8 cellular contexts compared by ENCODE assay signal in genomic region chr1:8873506-8874229, GRCh38. TPM values are rescaled to one million over a fixed set of nuclear protein-coding genes. Genes with fewer than 3 reads are reported as not detected.
DNase-seq lines count a peak whose midpoint lies in the region; ATAC-seq and TF ChIP-seq lines count a peak whose summit lies in the region.

No MANE protein-coding gene starts in this region.

- TF ChIP-seq CTCF in RWPE2 (IDR thresholded peaks at IDR 0.05; ENCODE audit: poor library complexity, severe bottlenecking) (no peak), foreskin fibroblast (IDR thresholded peaks at IDR 0.05; ENCODE audit: low read depth, low read length) (no peak)

- DNase-seq in GM23248 (peak; percentile 99), RWPE2 (ENCODE audit: low spot score) (peak; percentile 99), foreskin fibroblast (peak; percentile 98 to 99), occipital lobe (lab: John Stamatoyannopoulos, UW) (peak; percentile 88), superior temporal gyrus (ENCODE audit: extremely low spot score) (peak; percentile 78), NCI-H1105 (lab: John Stamatoyannopoulos, UW) (no peak)
- peak; percentile 63 for DNase-seq in activated effector memory CD4-positive, alpha-beta T cell treated with Interleukin-2 at 50 U/mL for 16 hours

- H3K9me2 ChIP-seq in GM23248 (ENCODE audit: insufficient read depth): no peaks in the 10 kb centered on the region

- no peaks in the 10 kb centered on the region for H3K27me3 ChIP-seq in GM23248 (replicated peaks; ENCODE audit: insufficient read depth)
- H3K27me3 ChIP-seq in RWPE2 (ENCODE audit: insufficient read depth, poor library complexity, severe bottlenecking): no peaks in the 10 kb centered on the region

- peaks cover 93% of the 10 kb centered on the region for H3K79me2 ChIP-seq in GM23248 (ENCODE audit: insufficient read depth)

- H3K4me1 ChIP-seq in GM23248 (ENCODE audit: insufficient read depth): peaks cover 75% of the 10 kb centered on the region
- peaks cover 49% of the 10 kb centered on the region for H3K4me1 ChIP-seq in RWPE2 (ENCODE audit: insufficient read depth, poor library complexity, severe bottlenecking)

- H4K20me1 ChIP-seq in GM23248 (ENCODE audit: insufficient read depth): peaks cover 59% of the 10 kb centered on the region

- ATAC-seq in RWPE2 (ENCODE audit: low read depth): peak; percentile 79
- no peak for ATAC-seq in GM18873 (IDR thresholded peaks at IDR 0.05; ENCODE audit: low FRiP score, unreplicated experiment)

- H3K4me3 ChIP-seq in GM23248: peak overlapping the region; percentile 85
- no peak overlapping the region for H3K4me3 ChIP-seq in RWPE2 (ENCODE audit: severe bottlenecking)
- no peak overlapping the region for H3K4me3 ChIP-seq in foreskin fibroblast (ENCODE audit: low read depth in 1 of 2, low read length in 2 of 2)

- H3F3A ChIP-seq in GM23248 (ENCODE audit: insufficient read depth): peaks cover 85% of the 10 kb centered on the region

- peak overlapping the region; percentile 40 for H3K9ac ChIP-seq in GM23248

- H3K27ac ChIP-seq in GM23248 (peak overlapping the region; percentile 94), RWPE2 (ENCODE audit: poor library complexity, severe bottlenecking) (peak overlapping the region; percentile 97)

- H2AFZ ChIP-seq in GM23248: no peak overlapping the region

- WGBS in GM23248 (ENCODE audit: low coverage in 1 of 2, low lambda C conversion rate in 2 of 2, missing lambda C conversion rate in 2 of 2), 2 experiments: 0% methylated on average over 5 of the region's 5 CpGs

- peaks cover 81% of the 10 kb centered on the region for H3K36me3 ChIP-seq in GM23248 (ENCODE audit: low read depth)
- peaks cover 93% of the 10 kb centered on the region for H3K36me3 ChIP-seq in RWPE2 (ENCODE audit: low read depth)

- H3K9me3 ChIP-seq in GM23248 (ENCODE audit: low read depth): no peaks in the 10 kb centered on the region
- H3K9me3 ChIP-seq in RWPE2 (ENCODE audit: severe bottlenecking): no peaks in the 10 kb centered on the region

- in situ Hi-C loops in GM23248 (cut with MboI): no loop called here

- peak overlapping the region; percentile 81 for H3K4me2 ChIP-seq in GM23248 (ENCODE audit: unreplicated experiment)

RNA-seq across cellular contexts. Expression of gene ENO1, which starts 4.8 kb away (rescaled TPM):
- total RNA-seq in GM23248 (2014; rRNA removed; shearing (Covaris generic)): 1,781 and 2,185 TPM in 2 replicates
- polyA plus RNA-seq in GM23248 (2016; fragmentation: Nextera tagmentation; extraction: Ambion mirVana): 2,304 and 2,417 TPM in 2 replicates
- 260 TPM for total RNA-seq in occipital lobe

RNA-seq across cellular contexts. Expression of gene RERE, which starts 56.2 kb away (rescaled TPM):
- total RNA-seq in GM23248 (2014; rRNA removed; shearing (Covaris generic)): 9.5 and 26.0 TPM in 2 replicates
- polyA plus RNA-seq in GM23248 (2016; fragmentation: Nextera tagmentation; extraction: Ambion mirVana): 20.3 and 26.2 TPM in 2 replicates
- 1,292 TPM for total RNA-seq in occipital lobe

Comparison
In these comparisons a context has a peak if more than half of its experiments do, and no peak if none do; other contexts are left out.
1. RNA of gene RERE, which starts 56.2 kb away (total RNA-seq): 1,292 TPM in occipital lobe (single experiment); 9.5 to 26.0 TPM in GM23248; every median in the first group is over 10 times any median in the second.